ENCODE assay signal across 15 cellular contexts in genomic region chr21:37871121-37871862, GRCh38. TPM values are rescaled to one million over a fixed set of nuclear protein-coding genes. Genes with fewer than 3 reads are reported as not detected.
DNase-seq lines count a peak whose midpoint lies in the region; ATAC-seq, FAIRE-seq and TF ChIP-seq lines count a peak whose summit lies in the region.
"Had no signal": no experiment of that assay in that cellular context is flagged by ENCODE, and none has a peak within 500 bp of the region (broad histone marks: within the 10 kb centered on the region; RNA-seq: fewer than 3 reads in every experiment).

No MANE protein-coding gene starts in this region.

- DNase-seq in HepG2 (ENCODE audit: low spot score) (no peak), right lobe of liver (no peak), astrocyte of the hippocampus (ENCODE audit: low read depth, low spot score) (peak; percentile 19), glomerular visceral epithelial cell (ENCODE audit: extremely low spot score) (peak; percentile 56), left colon (no peak), uterus (no peak), HAP-1 (ENCODE audit: low spot score in 2 of 2) (no peak), pons (ENCODE audit: low spot score) (no peak)
- DNase-seq: activated effector memory CD4-positive, alpha-beta T cell treated with Interleukin-2 at 50 U/mL for 16 hours; Calu3; effector CD4-positive, alpha-beta T cell; heart left ventricle had no signal

- TF ChIP-seq RAD21 in HepG2 (CRISPR knock-in tag; IDR thresholded peaks at IDR 0.05) = no peak

- under 1% methylated on average over 8 of the region's 8 CpGs for WGBS in HepG2 (ENCODE audit: low lambda C conversion rate)
- 56% methylated on average over 8 of the region's 8 CpGs for WGBS in right lobe of liver (ENCODE audit: insufficient coverage, low coverage, low lambda C conversion rate, missing lambda C conversion rate)

- no peaks in the 10 kb centered on the region for H3K4me1 ChIP-seq in HepG2 (ENCODE audit: insufficient read depth, low read length)
- H3K4me1 ChIP-seq in right lobe of liver = no peaks in the 10 kb centered on the region
- H3K4me1 ChIP-seq in uterus = no peaks in the 10 kb centered on the region
- H3K4me1 ChIP-seq in HAP-1 = no peaks in the 10 kb centered on the region
- H3K4me1 ChIP-seq: ascending aorta, neural progenitor cell had no signal

- no peak overlapping the region for H3K4me2 ChIP-seq in HepG2 (ENCODE audit: low read depth, low read length)
- H3K4me2 ChIP-seq: neural progenitor cell had no signal

- CTCF ChIA-PET in HepG2 (lab: Yijun Ruan, JAX; ENCODE audit: low intra/inter-chr PET ratio, low total read pairs) = no interaction called here

- H3K36me3 ChIP-seq in HepG2 (replicated peaks in 1 of 2; ENCODE audit: control insufficient read depth in 1 of 2, insufficient read depth in 2 of 2, low read length in 2 of 2) (no peaks in the 10 kb centered on the region), right lobe of liver (no peaks in the 10 kb centered on the region), uterus (no peaks in the 10 kb centered on the region), HAP-1 (replicated peaks) (no peaks in the 10 kb centered on the region)
- H3K36me3 ChIP-seq: ascending aorta, heart left ventricle, neural progenitor cell had no signal

- no peaks in the 10 kb centered on the region for H3K9me3 ChIP-seq in HepG2 (ENCODE audit: low read length)
- no peaks in the 10 kb centered on the region for H3K9me3 ChIP-seq in right lobe of liver
- H3K9me3 ChIP-seq in uterus = no peaks in the 10 kb centered on the region
- H3K9me3 ChIP-seq in HAP-1 = 0 out of 2 replicates have a peak, but pooled peaks cover 2% of the 10 kb centered on the region
- H3K9me3 ChIP-seq: ascending aorta, heart left ventricle had no signal

- H3K4me3 ChIP-seq in HepG2 (replicated peaks in 1 of 3; ENCODE audit: insufficient read depth in 1 of 3, low read depth in 2 of 3, low read length in 3 of 3) = no peak overlapping the region
- H3K4me3 ChIP-seq in right lobe of liver = no peak overlapping the region
- no peak overlapping the region for H3K4me3 ChIP-seq in uterus
- H3K4me3 ChIP-seq in HAP-1 = no peak overlapping the region
- H3K4me3 ChIP-seq: ascending aorta, heart left ventricle, neural progenitor cell had no signal

- peaks cover 1 to 4% of the 10 kb centered on the region in 2 experiments; a peak in 2 of 5 replicates for H3K27me3 ChIP-seq in HepG2 (ENCODE audit: control insufficient read depth in 1 of 2, insufficient read depth in 2 of 2, low read length in 2 of 2)
- no peaks in the 10 kb centered on the region for H3K27me3 ChIP-seq in right lobe of liver
- H3K27me3 ChIP-seq in uterus = no peaks in the 10 kb centered on the region
- H3K27me3 ChIP-seq in HAP-1 (ENCODE audit: low read depth) = no peaks in the 10 kb centered on the region
- H3K27me3 ChIP-seq: ascending aorta, neural progenitor cell had no signal

- POLR2A ChIA-PET in HepG2 (lab: Yijun Ruan, JAX) = no interaction called here

- ATAC-seq in HepG2 (no peak), right lobe of liver (no peak), left colon (no peak)
- ATAC-seq: heart left ventricle had no signal

- H4K20me1 ChIP-seq in HepG2 (ENCODE audit: insufficient read depth, low read length) = no peaks in the 10 kb centered on the region

- in situ Hi-C loops in HepG2 (cut with HindIII; ENCODE audit: extremely low pct_ligation_motif_present, low pct_unique_long_range_greater_than_20kb) = no loop called here
- in situ Hi-C loops in HAP-1 (cut with MboI; ENCODE audit: low sequenced_read_pairs) = no loop called here

- BruUV-seq in HepG2 (replicated peaks; lab: Mats Ljungman, UMichigan) = no TSS peak

- intact Hi-C loops in HepG2 (cut with micrococcal nuclease; ENCODE audit: unreplicated experiment) = no loop called here
- intact Hi-C loops in right lobe of liver (cut with DNase I) = no loop called here
- intact Hi-C loops in left colon (cut with DNase I, micrococcal nuclease) = loop anchor here in 1 of 2 donors (10.0 kb wide), 1 partner anchor 64 kb away; no protein-coding TSS in a partner anchor
- intact Hi-C loops in uterus (cut with DNase I; ENCODE audit: low total_unique reads) = no loop called here

- H3K27ac ChIP-seq in HepG2 (ENCODE audit: extremely low read length, insufficient read depth, low read length) (no peak overlapping the region), right lobe of liver (no peak overlapping the region), uterus (no peak overlapping the region)
- H3K27ac ChIP-seq: ascending aorta, heart left ventricle, neural progenitor cell had no signal

- TF ChIP-seq EP300 in HepG2 (IDR thresholded peaks at IDR 0.05; ENCODE audit: low read depth in 2 of 2, low read length in 2 of 2) (no peak), HepG2 (CRISPR knock-in tag; IDR thresholded peaks at IDR 0.05; ENCODE audit: borderline replicate concordance) (no peak)

- TF ChIP-seq POLR2A in HepG2 (IDR thresholded peaks at IDR 0.05; ENCODE audit: insufficient read depth in 1 of 2, low read depth in 2 of 2, low read length in 2 of 2) (no peak), right lobe of liver (IDR thresholded peaks at IDR 0.05) (no peak), uterus (IDR thresholded peaks at IDR 0.05) (no peak)

- no peaks in the 10 kb centered on the region for H3K79me2 ChIP-seq in HepG2 (ENCODE audit: insufficient read depth, low read length)

- no peak overlapping the region for H3K9ac ChIP-seq in HepG2 (ENCODE audit: insufficient read depth, low read depth, low read length)
- H3K9ac ChIP-seq: neural progenitor cell had no signal

- H2AFZ ChIP-seq in HepG2 (ENCODE audit: low read length) = no peak overlapping the region
- H2AFZ ChIP-seq: neural progenitor cell had no signal

- no peak for FAIRE-seq in HepG2 (lab: Jason Lieb, UNC)
- FAIRE-seq: A204.1 had no signal

- TF ChIP-seq CTCF in HepG2 (CRISPR knock-in tag; IDR thresholded peaks at IDR 0.05) (no peak), right lobe of liver (IDR thresholded peaks at IDR 0.05) (no peak), uterus (IDR thresholded peaks at IDR 0.05) (no peak)

TF ChIP-seq in HepG2, 621 proteins besides CTCF, POLR2A, EP300 and RAD21:
- TF ChIP-seq MTERF4 (CRISPR knock-in tag; IDR thresholded peaks at IDR 0.05) (no peak), ATF7 (IDR thresholded peaks at IDR 0.05) (peak; percentile 41; the same call in 1 of the 2 replicates), ATF7 (CRISPR knock-in tag; IDR thresholded peaks at IDR 0.05) (no peak)

RNA-seq across cellular contexts. Expression of gene KCNJ6, which starts 45.0 kb away (rescaled TPM):
- total RNA-seq in HepG2 (2016; rRNA removed; fragmentation: Illumina TruSeq; extraction: Trizol) = not detected in 2 replicates
- total RNA-seq in HepG2 (2016; cell fraction: cytosol; rRNA removed; fragmentation: Illumina TruSeq; extraction: Trizol; ENCODE audit: low read depth) = not detected in 2 replicates
- total RNA-seq in HepG2 (2016; cell fraction: insoluble cytoplasmic fraction; rRNA removed; fragmentation: Illumina TruSeq; extraction: Trizol) = not detected in 2 replicates
- not detected in 2 replicates for total RNA-seq in HepG2 (2016; cell fraction: membrane; rRNA removed; fragmentation: Illumina TruSeq; extraction: Trizol)
- total RNA-seq in HepG2 (2016; cell fraction: nucleus; rRNA removed; fragmentation: Illumina TruSeq; extraction: Trizol) = not detected in 2 replicates
- not detected in 2 replicates for polyA plus RNA-seq in HepG2 (2011; rRNA removed)
- not detected in 2 replicates for polyA plus RNA-seq in HepG2 (2011; cell fraction: cytosol; rRNA removed)
- not detected in 2 replicates for polyA plus RNA-seq in HepG2 (2011; cell fraction: nucleus; rRNA removed)
- polyA plus RNA-seq in HepG2 (2012) = not detected in 2 replicates
- not detected in 2 replicates for polyA plus RNA-seq in HepG2 (2016; cell fraction: cytosol; fragmentation: Illumina TruSeq; extraction: Trizol; ENCODE audit: low read depth)
- not detected in 2 replicates for polyA plus RNA-seq in HepG2 (2016; cell fraction: insoluble cytoplasmic fraction; fragmentation: Illumina TruSeq; extraction: Trizol; ENCODE audit: low read depth)
- polyA plus RNA-seq in HepG2 (2016; cell fraction: membrane; fragmentation: Illumina TruSeq; extraction: Trizol; ENCODE audit: low read depth) = not detected in 2 replicates
- not detected in 2 replicates for polyA plus RNA-seq in HepG2 (2016; cell fraction: nucleus; fragmentation: Illumina TruSeq; extraction: Trizol; ENCODE audit: insufficient read depth, low read depth)
- not detected in 2 replicates for polyA minus RNA-seq in HepG2 (2011; rRNA and poly(A)+ RNA removed; ENCODE audit: low replicate concordance)
- not detected in 2 replicates for polyA minus RNA-seq in HepG2 (2011; cell fraction: cytosol; rRNA and poly(A)+ RNA removed)
- polyA minus RNA-seq in HepG2 (2011; cell fraction: nucleus; rRNA and poly(A)+ RNA removed) = not detected in 2 replicates
- total RNA-seq in right lobe of liver = under 1 TPM in 2 of 6 experiments, not detected in 4; under 0.01 to 0.12 TPM
- under 1 TPM; 0.14 to 0.15 TPM for total RNA-seq in left colon
- under 1 TPM in 1 of 4 donors, not detected in 3; 0.62 TPM for total RNA-seq in uterus
- total RNA-seq: heart left ventricle had no signal
- polyA plus RNA-seq: heart left ventricle had no signal

Comparison
In these comparisons a context has a peak if more than half of its experiments do, and no peak if none do; other contexts are left out.
1. DNase-seq: peak in astrocyte of the hippocampus (single experiment) and glomerular visceral epithelial cell (single experiment); none in HepG2 (single experiment), right lobe of liver (0 of 3), left colon (0 of 2), uterus (0 of 2), HAP-1 (0 of 2) and pons (single experiment).